ENCODE assay signal across 1 cellular context in the genomic region with DNA sequence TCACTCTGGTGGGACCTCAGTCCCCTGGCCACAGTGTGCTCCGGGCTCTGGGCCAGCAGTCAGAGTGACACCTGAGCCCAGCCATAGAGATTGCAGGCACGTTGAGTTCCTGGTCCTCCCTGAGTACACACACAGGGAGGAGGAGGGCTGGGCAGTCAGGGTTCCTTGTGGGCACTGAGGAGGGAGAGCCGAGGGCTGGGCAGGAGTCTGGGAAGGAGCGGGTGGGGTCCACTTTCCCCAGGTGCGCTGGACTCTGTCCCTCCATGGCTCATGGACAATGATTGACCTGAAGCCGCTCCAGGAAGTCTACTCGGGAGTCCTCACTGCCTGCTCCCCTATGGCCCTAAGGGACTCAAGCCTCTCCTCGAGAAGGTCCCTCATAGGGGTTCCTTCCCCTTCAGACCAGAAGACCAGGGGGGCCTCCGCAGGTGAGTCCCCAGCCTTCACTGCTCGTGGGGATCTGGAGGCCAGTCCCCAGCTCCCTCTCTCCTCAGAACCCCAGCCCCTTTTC.
A peak's percentile ranks its signal among the peaks of the same experiment; 100 is the strongest.
TF ChIP-seq lines count a peak whose summit lies in the region.

No MANE protein-coding gene starts in this region.

TF ChIP-seq in HepG2, 621 proteins besides CTCF, POLR2A, EP300 and RAD21 (continued from another document and continues in another):
- TF ChIP-seq, protein P1, sequence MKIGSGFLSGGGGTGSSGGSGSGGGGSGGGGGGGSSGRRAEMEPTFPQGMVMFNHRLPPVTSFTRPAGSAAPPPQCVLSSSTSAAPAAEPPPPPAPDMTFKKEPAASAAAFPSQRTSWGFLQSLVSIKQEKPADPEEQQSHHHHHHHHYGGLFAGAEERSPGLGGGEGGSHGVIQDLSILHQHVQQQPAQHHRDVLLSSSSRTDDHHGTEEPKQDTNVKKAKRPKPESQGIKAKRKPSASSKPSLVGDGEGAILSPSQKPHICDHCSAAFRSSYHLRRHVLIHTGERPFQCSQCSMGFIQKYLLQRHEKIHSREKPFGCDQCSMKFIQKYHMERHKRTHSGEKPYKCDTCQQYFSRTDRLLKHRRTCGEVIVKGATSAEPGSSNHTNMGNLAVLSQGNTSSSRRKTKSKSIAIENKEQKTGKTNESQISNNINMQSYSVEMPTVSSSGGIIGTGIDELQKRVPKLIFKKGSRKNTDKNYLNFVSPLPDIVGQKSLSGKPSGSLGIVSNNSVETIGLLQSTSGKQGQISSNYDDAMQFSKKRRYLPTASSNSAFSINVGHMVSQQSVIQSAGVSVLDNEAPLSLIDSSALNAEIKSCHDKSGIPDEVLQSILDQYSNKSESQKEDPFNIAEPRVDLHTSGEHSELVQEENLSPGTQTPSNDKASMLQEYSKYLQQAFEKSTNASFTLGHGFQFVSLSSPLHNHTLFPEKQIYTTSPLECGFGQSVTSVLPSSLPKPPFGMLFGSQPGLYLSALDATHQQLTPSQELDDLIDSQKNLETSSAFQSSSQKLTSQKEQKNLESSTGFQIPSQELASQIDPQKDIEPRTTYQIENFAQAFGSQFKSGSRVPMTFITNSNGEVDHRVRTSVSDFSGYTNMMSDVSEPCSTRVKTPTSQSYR (CRISPR knock-in tag; IDR thresholded peaks at IDR 0.05; ENCODE audit: borderline replicate concordance), result no peak; the same call in 1 of the 2 replicates
- TF ChIP-seq ZNF761 (CRISPR knock-in tag; conservative IDR thresholded peaks at IDR 0.05) (peak; percentile 41; the same call in 1 of the 2 replicates), SNAI1 (CRISPR knock-in tag; IDR thresholded peaks at IDR 0.05; ENCODE audit: borderline replicate concordance) (no peak), ZNF746 (CRISPR knock-in tag; IDR thresholded peaks at IDR 0.05) (no peak), ESRRA (CRISPR knock-in tag; IDR thresholded peaks at IDR 0.05; ENCODE audit: low read depth) (no peak), ZNF557 (CRISPR knock-in tag; IDR thresholded peaks at IDR 0.05) (no peak), TSC22D2 (CRISPR knock-in tag; IDR thresholded peaks at IDR 0.05; ENCODE audit: borderline replicate concordance) (peak; percentile 47; the same call in 1 of the 2 replicates), DPF2 (CRISPR knock-in tag; IDR thresholded peaks at IDR 0.05; ENCODE audit: borderline replicate concordance, low read depth) (peak; percentile 51; the same call in 1 of the 2 replicates), MATR3 (CRISPR knock-in tag; IDR thresholded peaks at IDR 0.05) (no peak), ZFX (CRISPR knock-in tag; IDR thresholded peaks at IDR 0.05; ENCODE audit: low read depth) (peak; percentile 84), HIVEP1 (CRISPR knock-in tag; IDR thresholded peaks at IDR 0.05) (0 out of 2 replicates have a peak, but pooled peaks have one; percentile 5), ZNF552 (CRISPR knock-in tag; IDR thresholded peaks at IDR 0.05; ENCODE audit: borderline replicate concordance) (no peak), ZNF605 (CRISPR knock-in tag; IDR thresholded peaks at IDR 0.05) (no peak)
- TF ChIP-seq, protein P2, sequence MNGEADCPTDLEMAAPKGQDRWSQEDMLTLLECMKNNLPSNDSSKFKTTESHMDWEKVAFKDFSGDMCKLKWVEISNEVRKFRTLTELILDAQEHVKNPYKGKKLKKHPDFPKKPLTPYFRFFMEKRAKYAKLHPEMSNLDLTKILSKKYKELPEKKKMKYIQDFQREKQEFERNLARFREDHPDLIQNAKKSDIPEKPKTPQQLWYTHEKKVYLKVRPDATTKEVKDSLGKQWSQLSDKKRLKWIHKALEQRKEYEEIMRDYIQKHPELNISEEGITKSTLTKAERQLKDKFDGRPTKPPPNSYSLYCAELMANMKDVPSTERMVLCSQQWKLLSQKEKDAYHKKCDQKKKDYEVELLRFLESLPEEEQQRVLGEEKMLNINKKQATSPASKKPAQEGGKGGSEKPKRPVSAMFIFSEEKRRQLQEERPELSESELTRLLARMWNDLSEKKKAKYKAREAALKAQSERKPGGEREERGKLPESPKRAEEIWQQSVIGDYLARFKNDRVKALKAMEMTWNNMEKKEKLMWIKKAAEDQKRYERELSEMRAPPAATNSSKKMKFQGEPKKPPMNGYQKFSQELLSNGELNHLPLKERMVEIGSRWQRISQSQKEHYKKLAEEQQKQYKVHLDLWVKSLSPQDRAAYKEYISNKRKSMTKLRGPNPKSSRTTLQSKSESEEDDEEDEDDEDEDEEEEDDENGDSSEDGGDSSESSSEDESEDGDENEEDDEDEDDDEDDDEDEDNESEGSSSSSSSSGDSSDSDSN (CRISPR knock-in tag; IDR thresholded peaks at IDR 0.05), result peak; percentile 14; the same call in 1 of the 2 replicates
- TF ChIP-seq, protein P3, sequence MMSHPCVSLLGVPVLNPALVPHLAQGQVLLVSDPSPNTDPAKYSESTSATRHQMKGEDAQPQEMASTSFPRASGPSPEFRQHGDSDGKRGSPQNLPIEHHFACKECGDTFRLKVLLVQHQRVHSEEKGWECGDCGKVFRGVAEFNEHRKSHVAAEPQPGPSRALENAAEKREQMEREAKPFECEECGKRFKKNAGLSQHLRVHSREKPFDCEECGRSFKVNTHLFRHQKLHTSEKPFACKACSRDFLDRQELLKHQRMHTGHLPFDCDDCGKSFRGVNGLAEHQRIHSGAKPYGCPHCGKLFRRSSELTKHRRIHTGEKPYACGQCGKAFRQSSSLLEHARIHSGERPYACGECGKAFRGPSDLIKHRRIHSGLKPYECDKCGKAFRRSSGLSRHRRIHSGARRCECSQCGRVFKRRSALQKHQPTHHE (CRISPR knock-in tag; IDR thresholded peaks at IDR 0.05; ENCODE audit: borderline replicate concordance), result no peak
- TF ChIP-seq, protein P4, sequence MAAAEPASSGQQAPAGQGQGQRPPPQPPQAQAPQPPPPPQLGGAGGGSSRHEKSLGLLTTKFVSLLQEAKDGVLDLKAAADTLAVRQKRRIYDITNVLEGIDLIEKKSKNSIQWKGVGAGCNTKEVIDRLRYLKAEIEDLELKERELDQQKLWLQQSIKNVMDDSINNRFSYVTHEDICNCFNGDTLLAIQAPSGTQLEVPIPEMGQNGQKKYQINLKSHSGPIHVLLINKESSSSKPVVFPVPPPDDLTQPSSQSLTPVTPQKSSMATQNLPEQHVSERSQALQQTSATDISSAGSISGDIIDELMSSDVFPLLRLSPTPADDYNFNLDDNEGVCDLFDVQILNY (CRISPR knock-in tag; conservative IDR thresholded peaks at IDR 0.05), result no peak
- TF ChIP-seq, protein P5, sequence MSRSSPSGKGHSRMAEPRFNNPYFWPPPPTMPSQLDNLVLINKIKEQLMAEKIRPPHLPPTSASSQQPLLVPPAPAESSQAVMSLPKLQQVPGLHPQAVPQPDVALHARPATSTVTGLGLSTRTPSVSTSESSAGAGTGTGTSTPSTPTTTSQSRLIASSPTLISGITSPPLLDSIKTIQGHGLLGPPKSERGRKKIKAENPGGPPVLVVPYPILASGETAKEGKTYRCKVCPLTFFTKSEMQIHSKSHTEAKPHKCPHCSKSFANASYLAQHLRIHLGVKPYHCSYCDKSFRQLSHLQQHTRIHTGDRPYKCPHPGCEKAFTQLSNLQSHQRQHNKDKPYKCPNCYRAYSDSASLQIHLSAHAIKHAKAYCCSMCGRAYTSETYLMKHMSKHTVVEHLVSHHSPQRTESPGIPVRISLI (CRISPR knock-in tag; IDR thresholded peaks at IDR 0.05; ENCODE audit: borderline replicate concordance), result peak; percentile 55; the same call in 1 of the 2 replicates
- TF ChIP-seq, protein P6, sequence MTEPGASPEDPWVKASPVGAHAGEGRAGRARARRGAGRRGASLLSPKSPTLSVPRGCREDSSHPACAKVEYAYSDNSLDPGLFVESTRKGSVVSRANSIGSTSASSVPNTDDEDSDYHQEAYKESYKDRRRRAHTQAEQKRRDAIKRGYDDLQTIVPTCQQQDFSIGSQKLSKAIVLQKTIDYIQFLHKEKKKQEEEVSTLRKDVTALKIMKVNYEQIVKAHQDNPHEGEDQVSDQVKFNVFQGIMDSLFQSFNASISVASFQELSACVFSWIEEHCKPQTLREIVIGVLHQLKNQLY (CRISPR knock-in tag; IDR thresholded peaks at IDR 0.05), result 0 out of 2 replicates have a peak, but pooled peaks have one; percentile 49
- TF ChIP-seq, protein P7, sequence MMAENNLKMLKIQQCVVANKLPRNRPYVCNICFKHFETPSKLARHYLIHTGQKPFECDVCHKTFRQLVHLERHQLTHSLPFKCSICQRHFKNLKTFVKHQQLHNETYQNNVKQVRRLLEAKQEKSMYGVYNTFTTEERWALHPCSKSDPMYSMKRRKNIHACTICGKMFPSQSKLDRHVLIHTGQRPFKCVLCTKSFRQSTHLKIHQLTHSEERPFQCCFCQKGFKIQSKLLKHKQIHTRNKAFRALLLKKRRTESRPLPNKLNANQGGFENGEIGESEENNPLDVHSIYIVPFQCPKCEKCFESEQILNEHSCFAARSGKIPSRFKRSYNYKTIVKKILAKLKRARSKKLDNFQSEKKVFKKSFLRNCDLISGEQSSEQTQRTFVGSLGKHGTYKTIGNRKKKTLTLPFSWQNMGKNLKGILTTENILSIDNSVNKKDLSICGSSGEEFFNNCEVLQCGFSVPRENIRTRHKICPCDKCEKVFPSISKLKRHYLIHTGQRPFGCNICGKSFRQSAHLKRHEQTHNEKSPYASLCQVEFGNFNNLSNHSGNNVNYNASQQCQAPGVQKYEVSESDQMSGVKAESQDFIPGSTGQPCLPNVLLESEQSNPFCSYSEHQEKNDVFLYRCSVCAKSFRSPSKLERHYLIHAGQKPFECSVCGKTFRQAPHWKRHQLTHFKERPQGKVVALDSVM (CRISPR knock-in tag; IDR thresholded peaks at IDR 0.05), result no peak
- TF ChIP-seq, protein P8, sequence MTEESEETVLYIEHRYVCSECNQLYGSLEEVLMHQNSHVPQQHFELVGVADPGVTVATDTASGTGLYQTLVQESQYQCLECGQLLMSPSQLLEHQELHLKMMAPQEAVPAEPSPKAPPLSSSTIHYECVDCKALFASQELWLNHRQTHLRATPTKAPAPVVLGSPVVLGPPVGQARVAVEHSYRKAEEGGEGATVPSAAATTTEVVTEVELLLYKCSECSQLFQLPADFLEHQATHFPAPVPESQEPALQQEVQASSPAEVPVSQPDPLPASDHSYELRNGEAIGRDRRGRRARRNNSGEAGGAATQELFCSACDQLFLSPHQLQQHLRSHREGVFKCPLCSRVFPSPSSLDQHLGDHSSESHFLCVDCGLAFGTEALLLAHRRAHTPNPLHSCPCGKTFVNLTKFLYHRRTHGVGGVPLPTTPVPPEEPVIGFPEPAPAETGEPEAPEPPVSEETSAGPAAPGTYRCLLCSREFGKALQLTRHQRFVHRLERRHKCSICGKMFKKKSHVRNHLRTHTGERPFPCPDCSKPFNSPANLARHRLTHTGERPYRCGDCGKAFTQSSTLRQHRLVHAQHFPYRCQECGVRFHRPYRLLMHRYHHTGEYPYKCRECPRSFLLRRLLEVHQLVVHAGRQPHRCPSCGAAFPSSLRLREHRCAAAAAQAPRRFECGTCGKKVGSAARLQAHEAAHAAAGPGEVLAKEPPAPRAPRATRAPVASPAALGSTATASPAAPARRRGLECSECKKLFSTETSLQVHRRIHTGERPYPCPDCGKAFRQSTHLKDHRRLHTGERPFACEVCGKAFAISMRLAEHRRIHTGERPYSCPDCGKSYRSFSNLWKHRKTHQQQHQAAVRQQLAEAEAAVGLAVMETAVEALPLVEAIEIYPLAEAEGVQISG (CRISPR knock-in tag; IDR thresholded peaks at IDR 0.05), result peak; percentile 31; the same call in 1 of the 2 replicates
- TF ChIP-seq, protein P9, sequence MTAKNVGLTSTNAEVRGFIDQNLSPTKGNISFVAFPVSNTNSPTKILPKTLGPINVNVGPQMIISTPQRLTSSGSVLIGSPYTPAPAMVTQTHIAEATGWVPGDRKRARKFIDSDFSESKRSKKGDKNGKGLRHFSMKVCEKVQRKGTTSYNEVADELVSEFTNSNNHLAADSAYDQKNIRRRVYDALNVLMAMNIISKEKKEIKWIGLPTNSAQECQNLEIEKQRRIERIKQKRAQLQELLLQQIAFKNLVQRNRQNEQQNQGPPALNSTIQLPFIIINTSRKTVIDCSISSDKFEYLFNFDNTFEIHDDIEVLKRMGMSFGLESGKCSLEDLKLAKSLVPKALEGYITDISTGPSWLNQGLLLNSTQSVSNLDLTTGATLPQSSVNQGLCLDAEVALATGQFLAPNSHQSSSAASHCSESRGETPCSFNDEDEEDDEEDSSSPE (CRISPR knock-in tag; IDR thresholded peaks at IDR 0.05), result no peak
- TF ChIP-seq, protein P10, sequence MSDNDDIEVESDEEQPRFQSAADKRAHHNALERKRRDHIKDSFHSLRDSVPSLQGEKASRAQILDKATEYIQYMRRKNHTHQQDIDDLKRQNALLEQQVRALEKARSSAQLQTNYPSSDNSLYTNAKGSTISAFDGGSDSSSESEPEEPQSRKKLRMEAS (IDR thresholded peaks at IDR 0.05), result no peak
- TF ChIP-seq, protein P11, sequence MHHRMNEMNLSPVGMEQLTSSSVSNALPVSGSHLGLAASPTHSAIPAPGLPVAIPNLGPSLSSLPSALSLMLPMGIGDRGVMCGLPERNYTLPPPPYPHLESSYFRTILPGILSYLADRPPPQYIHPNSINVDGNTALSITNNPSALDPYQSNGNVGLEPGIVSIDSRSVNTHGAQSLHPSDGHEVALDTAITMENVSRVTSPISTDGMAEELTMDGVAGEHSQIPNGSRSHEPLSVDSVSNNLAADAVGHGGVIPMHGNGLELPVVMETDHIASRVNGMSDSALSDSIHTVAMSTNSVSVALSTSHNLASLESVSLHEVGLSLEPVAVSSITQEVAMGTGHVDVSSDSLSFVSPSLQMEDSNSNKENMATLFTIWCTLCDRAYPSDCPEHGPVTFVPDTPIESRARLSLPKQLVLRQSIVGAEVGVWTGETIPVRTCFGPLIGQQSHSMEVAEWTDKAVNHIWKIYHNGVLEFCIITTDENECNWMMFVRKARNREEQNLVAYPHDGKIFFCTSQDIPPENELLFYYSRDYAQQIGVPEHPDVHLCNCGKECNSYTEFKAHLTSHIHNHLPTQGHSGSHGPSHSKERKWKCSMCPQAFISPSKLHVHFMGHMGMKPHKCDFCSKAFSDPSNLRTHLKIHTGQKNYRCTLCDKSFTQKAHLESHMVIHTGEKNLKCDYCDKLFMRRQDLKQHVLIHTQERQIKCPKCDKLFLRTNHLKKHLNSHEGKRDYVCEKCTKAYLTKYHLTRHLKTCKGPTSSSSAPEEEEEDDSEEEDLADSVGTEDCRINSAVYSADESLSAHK (CRISPR knock-in tag; IDR thresholded peaks at IDR 0.05; ENCODE audit: borderline replicate concordance), result no peak
- TF ChIP-seq, protein P12, sequence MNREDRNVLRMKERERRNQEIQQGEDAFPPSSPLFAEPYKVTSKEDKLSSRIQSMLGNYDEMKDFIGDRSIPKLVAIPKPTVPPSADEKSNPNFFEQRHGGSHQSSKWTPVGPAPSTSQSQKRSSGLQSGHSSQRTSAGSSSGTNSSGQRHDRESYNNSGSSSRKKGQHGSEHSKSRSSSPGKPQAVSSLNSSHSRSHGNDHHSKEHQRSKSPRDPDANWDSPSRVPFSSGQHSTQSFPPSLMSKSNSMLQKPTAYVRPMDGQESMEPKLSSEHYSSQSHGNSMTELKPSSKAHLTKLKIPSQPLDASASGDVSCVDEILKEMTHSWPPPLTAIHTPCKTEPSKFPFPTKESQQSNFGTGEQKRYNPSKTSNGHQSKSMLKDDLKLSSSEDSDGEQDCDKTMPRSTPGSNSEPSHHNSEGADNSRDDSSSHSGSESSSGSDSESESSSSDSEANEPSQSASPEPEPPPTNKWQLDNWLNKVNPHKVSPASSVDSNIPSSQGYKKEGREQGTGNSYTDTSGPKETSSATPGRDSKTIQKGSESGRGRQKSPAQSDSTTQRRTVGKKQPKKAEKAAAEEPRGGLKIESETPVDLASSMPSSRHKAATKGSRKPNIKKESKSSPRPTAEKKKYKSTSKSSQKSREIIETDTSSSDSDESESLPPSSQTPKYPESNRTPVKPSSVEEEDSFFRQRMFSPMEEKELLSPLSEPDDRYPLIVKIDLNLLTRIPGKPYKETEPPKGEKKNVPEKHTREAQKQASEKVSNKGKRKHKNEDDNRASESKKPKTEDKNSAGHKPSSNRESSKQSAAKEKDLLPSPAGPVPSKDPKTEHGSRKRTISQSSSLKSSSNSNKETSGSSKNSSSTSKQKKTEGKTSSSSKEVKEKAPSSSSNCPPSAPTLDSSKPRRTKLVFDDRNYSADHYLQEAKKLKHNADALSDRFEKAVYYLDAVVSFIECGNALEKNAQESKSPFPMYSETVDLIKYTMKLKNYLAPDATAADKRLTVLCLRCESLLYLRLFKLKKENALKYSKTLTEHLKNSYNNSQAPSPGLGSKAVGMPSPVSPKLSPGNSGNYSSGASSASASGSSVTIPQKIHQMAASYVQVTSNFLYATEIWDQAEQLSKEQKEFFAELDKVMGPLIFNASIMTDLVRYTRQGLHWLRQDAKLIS (CRISPR knock-in tag; IDR thresholded peaks at IDR 0.05), result no peak
